In the genomic region with DNA sequence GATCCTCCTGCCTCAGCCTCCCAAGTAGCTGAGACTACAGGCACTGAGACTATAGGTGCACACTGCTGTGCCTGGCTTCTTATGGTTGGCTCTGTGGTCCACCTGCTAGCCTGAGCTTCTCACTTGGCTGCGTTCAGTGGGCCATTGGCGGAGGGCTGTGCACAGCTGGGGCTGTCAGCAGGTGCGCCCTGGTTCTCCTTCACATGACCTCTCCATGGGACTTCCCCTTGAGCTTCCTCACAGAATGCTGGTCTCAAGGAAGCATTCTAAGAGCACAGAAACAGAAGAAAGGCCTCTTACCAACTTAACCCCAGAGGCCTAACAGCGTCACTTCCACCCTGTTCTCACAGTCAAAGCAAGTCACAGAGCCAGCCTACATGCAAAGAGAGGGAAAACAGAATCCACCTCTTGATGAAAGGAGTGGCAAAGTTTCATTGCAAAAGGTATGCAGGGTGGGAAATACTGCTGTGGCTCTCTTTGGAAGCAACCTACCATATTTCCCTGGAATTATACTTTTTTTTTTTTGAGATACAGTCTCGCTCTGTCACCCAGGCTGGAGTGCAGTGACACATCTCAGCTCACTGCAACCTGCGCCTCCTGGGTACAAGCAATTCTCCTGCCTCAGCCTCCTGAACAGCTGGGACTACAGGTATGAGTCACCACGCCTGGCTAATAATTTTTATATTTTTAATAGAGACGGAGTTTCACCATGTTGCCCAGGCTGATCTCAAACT, we compare ENCODE assay signal across 10 cellular contexts. TPM values are rescaled to one million over a fixed set of nuclear protein-coding genes. Genes with fewer than 3 reads are reported as not detected.
A peak's percentile ranks its signal among the peaks of the same experiment; 100 is the strongest.
DNase-seq lines count a peak whose midpoint lies in the region; ATAC-seq and TF ChIP-seq lines count a peak whose summit lies in the region.
"Had no signal": no experiment of that assay in that cellular context is flagged by ENCODE, and none has a peak within 500 bp of the region (broad histone marks: within the 10 kb centered on the region; RNA-seq: fewer than 3 reads in every experiment).

No MANE protein-coding gene starts in this region.

- H3K27me3 Mint-ChIP-seq in endothelial cell (ENCODE audit: unreplicated experiment) = no peaks in the 10 kb centered on the region
- H3K27me3 Mint-ChIP-seq: dendritic cell treated with granulocyte-macrophage colony-stimulating factor and Interleukin-4, amounts not matched to agents 40 ng/mL and 50 ng/mL, for 4 days had no signal

- TF ChIP-seq CTCF in endothelial cell (IDR thresholded peaks at IDR 0.05; ENCODE audit: unreplicated experiment) = no peak

- H3K4me3 Mint-ChIP-seq in endothelial cell (ENCODE audit: unreplicated experiment) = no peak overlapping the region
- H3K4me3 Mint-ChIP-seq: dendritic cell treated with granulocyte-macrophage colony-stimulating factor and Interleukin-4, amounts not matched to agents 40 ng/mL and 50 ng/mL, for 4 days had no signal

- H3K4me1 Mint-ChIP-seq in endothelial cell (ENCODE audit: unreplicated experiment) = no peaks in the 10 kb centered on the region

- ATAC-seq in GM18498 (IDR thresholded peaks at IDR 0.05; ENCODE audit: unreplicated experiment) = peak; percentile 87
- ATAC-seq in GM21367 (IDR thresholded peaks at IDR 0.05; ENCODE audit: unreplicated experiment) = peak; percentile 89
- ATAC-seq in HG03378 (IDR thresholded peaks at IDR 0.05; ENCODE audit: unreplicated experiment) = peak; percentile 88
- ATAC-seq: Right ventricle myocardium inferior had no signal

- peak; percentile 6 for DNase-seq in effector CD4-positive, alpha-beta T cell
- no peak for DNase-seq in GM03348 (ENCODE audit: low spot score)
- DNase-seq in RKO (ENCODE audit: low spot score) = no peak
- no peak for DNase-seq in pons (ENCODE audit: low spot score)
- no peak for DNase-seq in endothelial cell (ENCODE audit: low spot score)

- no peak overlapping the region for H3K27ac Mint-ChIP-seq in endothelial cell (ENCODE audit: unreplicated experiment)
- H3K27ac Mint-ChIP-seq: dendritic cell treated with granulocyte-macrophage colony-stimulating factor and Interleukin-4, amounts not matched to agents 40 ng/mL and 50 ng/mL, for 4 days had no signal

- H3K9me3 Mint-ChIP-seq in endothelial cell (ENCODE audit: unreplicated experiment) = no peaks in the 10 kb centered on the region
- H3K9me3 Mint-ChIP-seq: dendritic cell treated with granulocyte-macrophage colony-stimulating factor and Interleukin-4, amounts not matched to agents 40 ng/mL and 50 ng/mL, for 4 days had no signal

- peaks cover 11% of the 10 kb centered on the region for H3K36me3 Mint-ChIP-seq in endothelial cell (ENCODE audit: low read depth, unreplicated experiment)

RNA-seq across cellular contexts. Expression of gene RILPL2, which starts 9.3 kb away (rescaled TPM):
- 2.8 TPM for total RNA-seq in endothelial cell (ENCODE audit: unreplicated experiment)

RNA-seq across cellular contexts. Expression of gene SNRNP35, which starts 30.7 kb away (rescaled TPM):
- total RNA-seq in endothelial cell (ENCODE audit: unreplicated experiment) = 18.8 TPM

RNA-seq across cellular contexts. Expression of gene KMT5A, which starts 43.3 kb away (rescaled TPM):
- total RNA-seq in endothelial cell (ENCODE audit: unreplicated experiment) = 35.6 TPM
